ENCODE assay signal across 17 cellular contexts in genomic region chr13:20570540-20570939, GRCh38.
"Had no signal": no experiment of that assay in that cellular context is flagged by ENCODE, and none has a peak within 500 bp of the region (broad histone marks: within the 10 kb centered on the region; RNA-seq: fewer than 3 reads in every experiment).

No MANE protein-coding gene starts in this region.

- H3K27ac Mint-ChIP-seq: activated CD4-positive, alpha-beta T cell treated with anti-CD3 and anti-CD28 coated beads for 36 hours; activated CD8-positive, alpha-beta T cell treated with anti-CD3 and anti-CD28 coated beads, Interleukin-2, amount 10 ng/mL, durations not matched to agents 7 days and 5 days; immature natural killer cell; nephron progenitor cell; type B pancreatic cell had no signal

- H3K27me3 Mint-ChIP-seq: activated CD4-positive, alpha-beta T cell treated with anti-CD3 and anti-CD28 coated beads for 36 hours; type B pancreatic cell had no signal

- DNase-seq: activated CD4-positive, alpha-beta T cell treated with anti-CD3 and anti-CD28 coated beads for 36 hours; activated CD8-positive, alpha-beta memory T cell treated with anti-CD3 and anti-CD28 coated beads, Interleukin-2, amount 50 U/mL, for 48 hours; activated CD8-positive, alpha-beta T cell treated with anti-CD3 and anti-CD28 coated beads, Interleukin-2, amount 10 ng/mL, durations not matched to agents 7 days and 5 days; activated naive CD4-positive, alpha-beta T cell; colonic mucosa; esophagus squamous epithelium; immature natural killer cell; nephron progenitor cell; sigmoid colon; stimulated activated CD4-positive, alpha-beta T cell treated with anti-CD3 and anti-CD28 coated beads, Interleukin-4, amount 100 ng/mL, for 1 hour; stimulated activated CD8-positive, alpha-beta memory T cell treated with anti-CD3 and anti-CD28 coated beads, Interleukin-4, amount 100 ng/mL, for 48 hours; stimulated activated naive CD8-positive, alpha-beta T cell treated with anti-CD3 and anti-CD28 coated beads, Interleukin-15, Interleukin-2, amounts not matched to agents 100 U/mL and 50 U/mL, for 24 hours; T-helper 1 cell had no signal

- H3K9me3 Mint-ChIP-seq: immature natural killer cell had no signal

- H3K4me3 Mint-ChIP-seq: activated CD4-positive, alpha-beta T cell treated with anti-CD3 and anti-CD28 coated beads for 36 hours; activated CD8-positive, alpha-beta T cell treated with anti-CD3 and anti-CD28 coated beads, Interleukin-2, amount 10 ng/mL, durations not matched to agents 7 days and 5 days; immature natural killer cell; nephron progenitor cell had no signal

- ATAC-seq: activated CD4-positive, alpha-beta T cell treated with anti-CD3 and anti-CD28 coated beads for 36 hours; activated CD8-positive, alpha-beta T cell treated with anti-CD3 and anti-CD28 coated beads, Interleukin-2, amount 10 ng/mL, durations not matched to agents 7 days and 5 days; left lobe of liver; stimulated activated naive CD8-positive, alpha-beta T cell treated with anti-CD3 and anti-CD28 coated beads, Interleukin-15, Interleukin-2, amounts not matched to agents 100 U/mL and 50 U/mL, for 24 hours had no signal

- H3K4me3 ChIP-seq: cardiac muscle cell, colonic mucosa, esophagus squamous epithelium, sigmoid colon, suprapubic skin had no signal
